ENCODE assay signal across 14 cellular contexts in the genomic region with DNA sequence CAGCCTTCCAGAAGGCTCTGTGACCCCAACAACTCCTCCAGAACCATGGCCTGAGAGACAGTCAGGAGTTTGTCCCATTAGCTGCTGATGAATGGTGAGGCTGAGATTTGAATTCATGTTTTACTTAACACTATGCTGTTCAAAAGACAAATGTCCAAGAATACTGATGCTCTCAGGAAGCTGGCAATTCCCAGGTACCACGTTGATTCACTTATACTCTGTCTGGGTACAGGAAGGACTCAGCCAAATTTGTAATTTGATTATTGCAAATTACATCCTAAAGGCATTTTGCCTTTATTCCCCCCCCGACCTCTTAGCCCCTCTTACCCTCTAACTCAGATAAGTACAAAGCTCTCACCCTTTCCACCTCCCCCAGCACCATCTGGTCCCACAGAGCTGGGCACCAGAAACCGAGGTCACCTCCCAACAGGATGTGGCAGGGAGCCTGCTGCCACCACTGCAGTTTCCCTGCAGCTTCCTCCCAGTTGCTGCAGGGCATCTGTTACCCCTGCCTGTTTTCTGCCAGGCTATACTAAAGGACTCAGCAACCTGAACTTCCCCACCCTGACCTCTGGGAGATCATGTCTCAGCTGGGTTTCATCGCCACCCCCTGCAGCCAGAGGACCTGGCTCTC. TPM values are rescaled to one million over a fixed set of nuclear protein-coding genes. Genes with fewer than 3 reads are reported as not detected.
DNase-seq lines count a peak whose midpoint lies in the region; ATAC-seq and TF ChIP-seq lines count a peak whose summit lies in the region.
"Had no signal": no experiment of that assay in that cellular context is flagged by ENCODE, and none has a peak within 500 bp of the region (broad histone marks: within the 10 kb centered on the region; RNA-seq: fewer than 3 reads in every experiment).

No MANE protein-coding gene starts in this region.

- H3K27ac ChIP-seq in HL-60 (replicated peaks): no peak overlapping the region
- H3K27ac ChIP-seq: thoracic aorta had no signal

- no peak overlapping the region for H3K4me3 ChIP-seq in HL-60 (replicated peaks; ENCODE audit: insufficient read depth, low read length)
- H3K4me3 ChIP-seq: thoracic aorta had no signal

- no peaks in the 10 kb centered on the region for H3K27me3 ChIP-seq in HL-60 (ENCODE audit: insufficient read depth, poor library complexity, severe bottlenecking)

- intact Hi-C loops in Right ventricle myocardium inferior (cut with DNase I): no loop called here

- no peak for TF ChIP-seq CTCF in HL-60 (IDR thresholded peaks at IDR 0.05; ENCODE audit: insufficient read depth, low read length)

- DNase-seq in DMS 273 (lab: John Stamatoyannopoulos, UW; ENCODE audit: unreplicated experiment) (peak; percentile 90), HL-60 (ENCODE audit: low read depth in 1 of 2, low spot score in 1 of 2) (peak; percentile 39 to 53), NCI-H82 treated with DMSO at 0.1 percent for 48 hours (lab: John Stamatoyannopoulos, UW; ENCODE audit: unreplicated experiment) (peak; percentile 11), cerebellar cortex (ENCODE audit: low spot score) (peak; percentile 62), activated gamma-delta T cell (lab: John Stamatoyannopoulos, UW) (no peak), Right ventricle myocardium inferior (ENCODE audit: missing footprints) (no peak), iPS-NIHi11 (ENCODE audit: low spot score) (no peak)
- DNase-seq in central memory CD4-positive, alpha-beta T cell: no peak
- DNase-seq: COR-L47; midbrain; NCI-H2107; stimulated activated CD4-positive, alpha-beta T cell treated with anti-CD3 and anti-CD28 coated beads, Interleukin-12 subunit alpha, Interleukin-12 subunit beta, amount 100 ng/mL, for 4 hours; SW 1271 had no signal

- ATAC-seq in Right ventricle myocardium inferior: no peak

RNA-seq across cellular contexts. Expression of gene EAF1, which starts 33.6 kb away (rescaled TPM):
- total RNA-seq in Right ventricle myocardium inferior: 6.7 TPM

RNA-seq across cellular contexts. Expression of gene METTL6, which starts 33.7 kb away (rescaled TPM):
- 6.8 TPM for total RNA-seq in Right ventricle myocardium inferior

Comparison
In these comparisons a context has a peak if more than half of its experiments do, and no peak if none do; other contexts are left out.
1. DNase-seq: peak in DMS 273 (single experiment), HL-60 (2 of 2), NCI-H82 treated with DMSO at 0.1 percent for 48 hours (single experiment) and cerebellar cortex (single experiment); none in activated gamma-delta T cell (single experiment), Right ventricle myocardium inferior (single experiment), iPS-NIHi11 (single experiment) and central memory CD4-positive, alpha-beta T cell (single experiment).